ENCODE assay signal across 24 cellular contexts in genomic region chr4:154559931-154560801, GRCh38. TPM values are rescaled to one million over a fixed set of nuclear protein-coding genes. Genes with fewer than 3 reads are reported as not detected.
DNase-seq lines count a peak whose midpoint lies in the region; ATAC-seq, FAIRE-seq and TF ChIP-seq lines count a peak whose summit lies in the region.
"Had no signal": no experiment of that assay in that cellular context is flagged by ENCODE, and none has a peak within 500 bp of the region (broad histone marks: within the 10 kb centered on the region; RNA-seq: fewer than 3 reads in every experiment).

No MANE protein-coding gene starts in this region.

- BruUV-seq in Calu3 (replicated peaks; lab: Mats Ljungman, UMichigan): no TSS peak

- H3K4me2 ChIP-seq in astrocyte (ENCODE audit: low read length): peak overlapping the region; percentile 4
- H3K4me2 ChIP-seq in mesenchymal stem cell (ENCODE audit: low read length, poor library complexity, severe bottlenecking): no peak overlapping the region

- H3K36me3 ChIP-seq in astrocyte (ENCODE audit: insufficient read depth, low read length) (no peaks in the 10 kb centered on the region), mesenchymal stem cell (ENCODE audit: control insufficient read depth in 1 of 2, insufficient read depth in 2 of 2, low read depth in 1 of 2, low read length in 2 of 2) (no peaks in the 10 kb centered on the region), upper lobe of right lung (no peaks in the 10 kb centered on the region)
- H3K36me3 ChIP-seq: HAP-1, tibial artery had no signal

- H2AFZ ChIP-seq in astrocyte (ENCODE audit: low read depth, low read length) (no peak overlapping the region), mesenchymal stem cell (ENCODE audit: low read depth, low read length) (no peak overlapping the region)

- no peaks in the 10 kb centered on the region for H4K20me1 ChIP-seq in astrocyte (ENCODE audit: insufficient read depth, low read length)

- H3K9me3 ChIP-seq in astrocyte (ENCODE audit: insufficient read depth, low read depth, low read length): no peaks in the 10 kb centered on the region
- no peaks in the 10 kb centered on the region for H3K9me3 ChIP-seq in mesenchymal stem cell (ENCODE audit: control insufficient read depth, low read length)
- H3K9me3 ChIP-seq in upper lobe of right lung: no peaks in the 10 kb centered on the region
- H3K9me3 ChIP-seq: HAP-1, tibial artery had no signal

- intact Hi-C loops in Calu3 (cut with micrococcal nuclease; ENCODE audit: unreplicated experiment) (loop anchor here (1.0 to 10.0 kb wide), 4 partner anchors 37 to 375 kb away; no protein-coding TSS in a partner anchor), upper lobe of right lung (cut with DNase I) (loop anchor here (10.0 kb wide), 1 partner anchor 65 kb away; no protein-coding TSS in a partner anchor)

- no peaks in the 10 kb centered on the region for H3K9me3 Mint-ChIP-seq in Calu3 (ENCODE audit: low read depth, unreplicated experiment)
- H3K9me3 Mint-ChIP-seq in astrocyte (ENCODE audit: unreplicated experiment): no peaks in the 10 kb centered on the region

- no peak overlapping the region for H2BK5ac ChIP-seq in mesenchymal stem cell (ENCODE audit: low read depth, low read length, poor library complexity, severe bottlenecking)

- H3K4me3 Mint-ChIP-seq in Calu3 (ENCODE audit: low read depth, unreplicated experiment): no peak overlapping the region
- no peak overlapping the region for H3K4me3 Mint-ChIP-seq in astrocyte (ENCODE audit: unreplicated experiment)
- H3K4me3 Mint-ChIP-seq: CD14-positive monocyte had no signal

- no peak overlapping the region for H3K4me3 ChIP-seq in astrocyte (ENCODE audit: insufficient read depth, low read depth, low read length)
- H3K4me3 ChIP-seq in mesenchymal stem cell (ENCODE audit: insufficient read depth in 1 of 2, low read depth in 1 of 2, low read length in 2 of 2): no peak overlapping the region
- H3K4me3 ChIP-seq in upper lobe of right lung: no peak overlapping the region
- H3K4me3 ChIP-seq: HAP-1, tibial artery had no signal

- H2BK120ac ChIP-seq in mesenchymal stem cell (ENCODE audit: low read depth, low read length): no peak overlapping the region

- H2BK12ac ChIP-seq in mesenchymal stem cell (ENCODE audit: low read length in 2 of 2): no peak overlapping the region

- H3K23ac ChIP-seq in mesenchymal stem cell (ENCODE audit: low read length in 2 of 2): no peak overlapping the region

- H3K27ac Mint-ChIP-seq in Calu3 (ENCODE audit: unreplicated experiment) (peak overlapping the region; percentile 27), astrocyte (ENCODE audit: unreplicated experiment) (peak overlapping the region; percentile 50)
- H3K27ac Mint-ChIP-seq: CD14-positive monocyte had no signal

- ATAC-seq in HG02981 (IDR thresholded peaks at IDR 0.05; ENCODE audit: unreplicated experiment) (peak; percentile 11), upper lobe of right lung (no peak)

- no peak overlapping the region for H3K27ac ChIP-seq in astrocyte (ENCODE audit: low read depth, low read length)
- peak overlapping the region; percentile 43 for H3K27ac ChIP-seq in mesenchymal stem cell (ENCODE audit: low read length, poor library complexity, severe bottlenecking)
- no peak overlapping the region for H3K27ac ChIP-seq in upper lobe of right lung
- H3K27ac ChIP-seq: tibial artery, VCaP had no signal

- no peak for FAIRE-seq in astrocyte (lab: Jason Lieb, UNC)
- FAIRE-seq: kidney had no signal

- no peaks in the 10 kb centered on the region for H3K27me3 ChIP-seq in astrocyte (ENCODE audit: insufficient read depth, low read length)
- H3K27me3 ChIP-seq in mesenchymal stem cell (ENCODE audit: control insufficient read depth in 1 of 2, insufficient read depth in 1 of 2, low read length in 2 of 2): no peaks in the 10 kb centered on the region
- H3K27me3 ChIP-seq in upper lobe of right lung: no peaks in the 10 kb centered on the region
- H3K27me3 ChIP-seq: tibial artery had no signal

- no peaks in the 10 kb centered on the region for H3K79me1 ChIP-seq in mesenchymal stem cell (replicated peaks; ENCODE audit: low read length, poor library complexity, severe bottlenecking)

- CTCF ChIA-PET in Calu3 (lab: Charles Lee): interaction anchor here (1.0 to 3.0 kb wide), 7 partner anchors 10 to 775 kb away, joined by 3 to 84 read pairs (median 9); partner anchors contain the start of gene PLRG1

- no peak overlapping the region for H3K18ac ChIP-seq in mesenchymal stem cell (ENCODE audit: low read depth in 1 of 2, low read length in 2 of 2)

- H3K14ac ChIP-seq in mesenchymal stem cell (ENCODE audit: low read length in 2 of 2): no peak overlapping the region

- H3K4me1 Mint-ChIP-seq in Calu3 (ENCODE audit: low read depth, unreplicated experiment): peaks cover 18% of the 10 kb centered on the region
- peaks cover 10% of the 10 kb centered on the region for H3K4me1 Mint-ChIP-seq in astrocyte (ENCODE audit: low read depth, unreplicated experiment)
- H3K4me1 Mint-ChIP-seq: CD14-positive monocyte had no signal

- H2BK15ac ChIP-seq in mesenchymal stem cell (ENCODE audit: low read depth, poor library complexity, severe bottlenecking): no peak overlapping the region

- H3K27me3 Mint-ChIP-seq in Calu3 (ENCODE audit: unreplicated experiment) (no peaks in the 10 kb centered on the region), astrocyte (ENCODE audit: low read depth, unreplicated experiment) (no peaks in the 10 kb centered on the region)

- H3K79me2 ChIP-seq in astrocyte (ENCODE audit: insufficient read depth, low read length): no peaks in the 10 kb centered on the region

- TF ChIP-seq CTCF in Calu3 (IDR thresholded peaks at IDR 0.05; ENCODE audit: unreplicated experiment) (no peak), astrocyte (IDR thresholded peaks at IDR 0.05; ENCODE audit: insufficient read depth, low read depth, low read length) (no peak), upper lobe of right lung (IDR thresholded peaks at IDR 0.05) (no peak)

- H4K8ac ChIP-seq in mesenchymal stem cell (ENCODE audit: low read length): no peak overlapping the region

- no peak overlapping the region for H3K4ac ChIP-seq in mesenchymal stem cell (ENCODE audit: low read depth in 1 of 2, low read length in 2 of 2)

- H4K91ac ChIP-seq in mesenchymal stem cell (ENCODE audit: low read length): no peak overlapping the region

- no peak overlapping the region for H2AK5ac ChIP-seq in mesenchymal stem cell (ENCODE audit: low read length, severe bottlenecking)

- H3K9ac ChIP-seq in astrocyte (ENCODE audit: low read length): no peak overlapping the region
- no peak overlapping the region for H3K9ac ChIP-seq in mesenchymal stem cell (ENCODE audit: low read length)

- H3K36me3 Mint-ChIP-seq in Calu3 (ENCODE audit: insufficient read depth, unreplicated experiment) (no peaks in the 10 kb centered on the region), astrocyte (ENCODE audit: low read depth, unreplicated experiment) (no peaks in the 10 kb centered on the region)
- H3K36me3 Mint-ChIP-seq: CD14-positive monocyte had no signal

- H3K4me1 ChIP-seq in astrocyte (ENCODE audit: insufficient read depth, low read length) (peaks cover 6% of the 10 kb centered on the region), mesenchymal stem cell (ENCODE audit: control insufficient read depth, insufficient read depth, low read depth, low read length) (no peaks in the 10 kb centered on the region), upper lobe of right lung (no peaks in the 10 kb centered on the region)
- H3K4me1 ChIP-seq: HAP-1, tibial artery had no signal

- DNase-seq in Calu3 (no peak), astrocyte (ENCODE audit: low read depth) (no peak), mesenchymal stem cell (no peak), COLO829 (ENCODE audit: low spot score) (no peak), NOMO-1 (lab: John Stamatoyannopoulos, UW; ENCODE audit: unreplicated experiment in 2 of 2) (no peak), upper lobe of right lung (no peak)
- DNase-seq in stimulated activated CD4-positive, alpha-beta T cell treated with anti-CD3 and anti-CD28 coated beads, Interleukin-4, amount 100 ng/mL, for 4 hours: no peak
- DNase-seq: activated CD4-positive, alpha-beta T cell treated with anti-CD3 and anti-CD28 coated beads, Interleukin-2, amount 50 U/mL, for 48 hours; activated naive CD4-positive, alpha-beta T cell; activated T-cell treated with anti-CD3 and anti-CD28 coated beads for 4 hours; cerebellar nuclear complex; DMS153; effector CD8-positive, alpha-beta T cell; kidney; midbrain; NCI-H1417 treated with DMSO at 0.1 percent for 48 hours; stimulated activated naive CD8-positive, alpha-beta T cell treated with anti-CD3 and anti-CD28 coated beads, Interleukin-15, Interleukin-2, amounts not matched to agents 100 U/mL and 50 U/mL, for 24 hours; tibial artery had no signal

- WGBS in mesenchymal stem cell: 87% methylated on average over 3 of the region's 5 CpGs

RNA-seq across cellular contexts. Expression of gene FGB, which starts 2.6 kb away (rescaled TPM):
- 0.38 and 0.59 TPM in 2 replicates for total RNA-seq in Calu3 (2022)
- total RNA-seq in astrocyte: 2.8 and 3.0 TPM in 2 replicates
- not detected for polyA plus RNA-seq in mesenchymal stem cell (2013, experiment 1 of 2)
- polyA plus RNA-seq in mesenchymal stem cell (2013, experiment 2 of 2): not detected
- total RNA-seq in upper lobe of right lung: 1.2 TPM
- polyA plus RNA-seq: CD14-positive monocyte, esophagus, neural cell had no signal

RNA-seq across cellular contexts. Expression of gene PLRG1, which starts 10.0 kb away (rescaled TPM):
- total RNA-seq in Calu3 (2022): 63.1 and 72.5 TPM in 2 replicates
- 77.4 and 81.3 TPM in 2 replicates for total RNA-seq in astrocyte
- 74.0 TPM for polyA plus RNA-seq in mesenchymal stem cell (2013, experiment 1 of 2)
- polyA plus RNA-seq in mesenchymal stem cell (2013, experiment 2 of 2): 76.4 TPM
- 68.8 TPM for total RNA-seq in upper lobe of right lung

RNA-seq across cellular contexts. Expression of gene FGA, which starts 30.4 kb away (rescaled TPM):
- total RNA-seq in Calu3 (2022) (0.34 TPM in 1 of 2 replicates, not detected in the other), astrocyte (not detected in 2 replicates), upper lobe of right lung (39.5 TPM)
- polyA plus RNA-seq in mesenchymal stem cell (2013, experiment 1 of 2): not detected
- polyA plus RNA-seq in mesenchymal stem cell (2013, experiment 2 of 2): not detected
- polyA plus RNA-seq: CD14-positive monocyte, esophagus, neural cell had no signal

RNA-seq across cellular contexts. Expression of gene FGG, which starts 52.3 kb away (rescaled TPM):
- total RNA-seq in Calu3 (2022): 0.24 TPM in 1 of 2 replicates, not detected in the other
- total RNA-seq in astrocyte: not detected in 2 replicates
- not detected for polyA plus RNA-seq in mesenchymal stem cell (2013, experiment 1 of 2)
- polyA plus RNA-seq in mesenchymal stem cell (2013, experiment 2 of 2): not detected
- total RNA-seq in upper lobe of right lung: 515 TPM
- polyA plus RNA-seq: CD14-positive monocyte, esophagus, neural cell had no signal

Comparison
In these comparisons a context has a peak if more than half of its experiments do, and no peak if none do; other contexts are left out.
1. RNA of gene FGA, which starts 30.4 kb away (total RNA-seq): 39.5 TPM in upper lobe of right lung (single experiment); 0.34 TPM in Calu3 and not detected in astrocyte; every median in the first group is over 10 times any median in the second.